ENCODE assay signal across 1 cellular context in the genomic region with DNA sequence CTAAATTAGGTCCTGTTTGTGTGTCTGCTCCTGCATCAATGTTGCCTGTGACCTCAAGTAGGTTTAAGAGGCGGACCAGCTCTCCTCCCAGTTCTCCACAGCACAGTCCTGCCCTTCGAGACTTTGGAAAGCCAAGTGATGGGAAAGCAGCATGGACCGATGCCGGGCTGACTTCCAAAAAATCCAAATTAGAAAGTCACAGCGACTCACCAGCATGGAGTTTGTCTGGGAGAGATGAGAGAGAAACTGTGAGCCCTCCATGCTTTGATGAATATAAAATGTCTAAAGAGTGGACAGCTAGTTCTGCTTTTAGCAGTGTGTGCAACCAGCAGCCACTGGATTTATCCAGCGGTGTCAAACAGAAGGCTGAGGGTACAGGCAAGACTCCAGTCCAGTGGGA.
TF ChIP-seq lines count a peak whose summit lies in the region.

No MANE protein-coding gene starts in this region.

TF ChIP-seq in HCT116, 20 proteins besides CTCF, POLR2A, EP300 and RAD21:
- TF ChIP-seq EGR1 (IDR thresholded peaks at IDR 0.05; ENCODE audit: low read depth) (no peak), EZH2 (IDR thresholded peaks at IDR 0.05) (no peak), SRF (IDR thresholded peaks at IDR 0.05; ENCODE audit: low read depth) (no peak)
